In genomic region chr3:9843715-9844438, GRCh38 we compare ENCODE assay signal across 8 cellular contexts. TPM values are rescaled to one million over a fixed set of nuclear protein-coding genes. Genes with fewer than 3 reads are reported as not detected.
DNase-seq lines count a peak whose midpoint lies in the region; ATAC-seq and TF ChIP-seq lines count a peak whose summit lies in the region.

A gene with protein sequence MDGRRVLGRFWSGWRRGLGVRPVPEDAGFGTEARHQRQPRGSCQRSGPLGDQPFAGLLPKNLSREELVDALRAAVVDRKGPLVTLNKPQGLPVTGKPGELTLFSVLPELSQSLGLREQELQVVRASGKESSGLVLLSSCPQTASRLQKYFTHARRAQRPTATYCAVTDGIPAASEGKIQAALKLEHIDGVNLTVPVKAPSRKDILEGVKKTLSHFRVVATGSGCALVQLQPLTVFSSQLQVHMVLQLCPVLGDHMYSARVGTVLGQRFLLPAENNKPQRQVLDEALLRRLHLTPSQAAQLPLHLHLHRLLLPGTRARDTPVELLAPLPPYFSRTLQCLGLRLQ (minus strand): TSS chr3:9844008. CDS start chr3:9843990, 18 bp downstream.

- H3K4me1 Mint-ChIP-seq in activated CD4-positive, alpha-beta T cell treated with anti-CD3 and anti-CD28 coated beads, Interleukin-2, amount 10 ng/mL, durations not matched to agents 7 days and 5 days = peaks cover 29% of the 10 kb centered on the region

- peak; percentile 95 for ATAC-seq in HG03439 (IDR thresholded peaks at IDR 0.05; ENCODE audit: unreplicated experiment)

- DNase-seq in Ammon's horn (ENCODE audit: low spot score) (peak; percentile 98), NCI-H69 (lab: John Stamatoyannopoulos, UW) (peak; percentile 91), cortex of kidney (lab: John Stamatoyannopoulos, UW) (peak; percentile 97), left kidney (ENCODE audit: low read depth, low spot score) (peak; percentile 98)
- DNase-seq in activated CD4-positive, alpha-beta T cell treated with anti-CD3 and anti-CD28 coated beads, Interleukin-2, amount 10 ng/mL, durations not matched to agents 7 days and 5 days = peak; percentile 96
- DNase-seq in stimulated activated CD4-positive, alpha-beta T cell treated with anti-CD3 and anti-CD28 coated beads, Interleukin-2, amount 100 ng/mL, for 24 hours = peak; percentile 98 to 99

- TF ChIP-seq POLR2A in GM19193 (IDR thresholded peaks at IDR 0.05; ENCODE audit: extremely low read depth, insufficient read depth, insufficient read length) = peak; percentile 81

- H3K36me3 Mint-ChIP-seq in activated CD4-positive, alpha-beta T cell treated with anti-CD3 and anti-CD28 coated beads, Interleukin-2, amount 10 ng/mL, durations not matched to agents 7 days and 5 days (ENCODE audit: low read depth) = peaks cover 16% of the 10 kb centered on the region

- H3K9me3 Mint-ChIP-seq in activated CD4-positive, alpha-beta T cell treated with anti-CD3 and anti-CD28 coated beads, Interleukin-2, amount 10 ng/mL, durations not matched to agents 7 days and 5 days = no peaks in the 10 kb centered on the region

- peak within 1 kb of the TSS; percentile 98 for H3K4me3 Mint-ChIP-seq in activated CD4-positive, alpha-beta T cell treated with anti-CD3 and anti-CD28 coated beads, Interleukin-2, amount 10 ng/mL, durations not matched to agents 7 days and 5 days

- CTCF ChIA-PET in activated CD4-positive, alpha-beta T cell treated with anti-CD3 and anti-CD28 coated beads, Interleukin-2, amount 10 ng/mL, durations not matched to agents 7 days and 5 days (lab: Charles Lee) = interaction anchor here (0.8 to 1.7 kb wide), 4 partner anchors 9 to 89 kb away, joined by 3 to 6 read pairs (median 4); partner anchors contain the start of gene CRELD1

- H3K27ac Mint-ChIP-seq in activated CD4-positive, alpha-beta T cell treated with anti-CD3 and anti-CD28 coated beads, Interleukin-2, amount 10 ng/mL, durations not matched to agents 7 days and 5 days = peak within 1 kb of the TSS; percentile 89

- H3K27me3 Mint-ChIP-seq in activated CD4-positive, alpha-beta T cell treated with anti-CD3 and anti-CD28 coated beads, Interleukin-2, amount 10 ng/mL, durations not matched to agents 7 days and 5 days = no peaks in the 10 kb centered on the region

- POLR2A ChIA-PET in activated CD4-positive, alpha-beta T cell treated with anti-CD3 and anti-CD28 coated beads, Interleukin-2, amount 10 ng/mL, durations not matched to agents 7 days and 5 days (lab: Charles Lee) = no interaction called here

RNA-seq across cellular contexts. Expression of the gene that starts here (rescaled TPM):
- total RNA-seq in activated CD4-positive, alpha-beta T cell treated with anti-CD3 and anti-CD28 coated beads, Interleukin-2, amount 10 ng/mL, durations not matched to agents 7 days and 5 days = 10 to 100 TPM; 49.8 to 49.9 TPM

Comparison
In these comparisons a context has a peak if more than half of its experiments do, and no peak if none do; other contexts are left out.
1. Peak in every context shown above with its lines: DNase-seq and ATAC-seq.